8 cellular contexts compared by ENCODE assay signal in the genomic region with DNA sequence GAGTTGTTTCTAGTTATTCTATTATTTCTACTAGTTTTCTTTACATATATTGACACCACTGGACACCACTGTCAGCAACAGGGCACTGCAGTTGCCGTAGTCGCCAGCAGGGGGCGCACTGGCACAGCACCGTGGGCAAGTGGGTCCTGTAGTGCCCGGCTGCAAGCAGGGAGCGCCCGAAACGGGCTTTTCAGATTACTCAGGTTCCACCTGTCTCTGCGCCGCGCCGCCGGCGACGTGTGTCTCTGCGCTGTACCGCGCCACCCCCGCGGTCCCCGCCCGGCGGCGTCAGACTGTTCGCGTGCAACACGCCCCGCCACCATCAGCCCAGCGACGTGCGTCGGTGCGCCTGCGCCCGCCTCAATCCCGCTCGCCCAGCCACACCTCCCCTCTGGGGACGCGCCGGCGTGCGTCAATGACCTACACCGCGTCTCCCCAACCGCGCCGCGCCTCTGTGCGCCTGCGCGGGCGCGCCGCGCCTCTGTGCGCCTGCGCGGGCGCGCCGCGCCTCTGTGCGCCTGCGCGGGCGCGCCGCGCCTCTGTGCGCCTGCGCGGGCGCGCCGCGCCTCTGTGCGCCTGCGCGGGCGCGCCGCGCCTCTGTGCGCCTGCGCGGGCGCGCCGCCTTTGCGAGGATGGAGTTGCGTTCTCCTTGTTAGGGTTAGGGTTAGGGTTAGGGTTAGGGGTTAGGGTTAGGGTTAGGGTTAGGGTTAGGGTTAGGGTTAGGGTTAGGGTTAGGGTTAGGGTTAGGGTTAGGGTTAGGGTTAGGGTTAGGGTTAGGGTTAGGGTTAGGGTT. TPM values are rescaled to one million over a fixed set of nuclear protein-coding genes. Genes with fewer than 3 reads are reported as not detected.
DNase-seq lines count a peak whose midpoint lies in the region; ATAC-seq and TF ChIP-seq lines count a peak whose summit lies in the region.
"Not testable (repeated sequence)": the region's sequence is repeated elsewhere in the genome, so short reads cannot be mapped to it uniquely, and the experiment has no call there.

No MANE protein-coding gene starts in this region.

- H3K4me3 Mint-ChIP-seq in progenitor cell of endocrine pancreas (ENCODE audit: low read depth), result not testable (repeated sequence)

- not testable (repeated sequence) for H3K27ac ChIP-seq in DND-41 (ENCODE audit: low read length); adrenal gland; esophagus muscularis mucosa (replicated peaks in 1 of 4); tibial artery

- H2AFZ ChIP-seq in DND-41 (ENCODE audit: low read depth, low read length), result not testable (repeated sequence)

- TF ChIP-seq EP300 in esophagus muscularis mucosa (IDR thresholded peaks at IDR 0.05), result not testable (repeated sequence)

- intact Hi-C loops in adrenal gland (cut with DNase I); esophagus muscularis mucosa (cut with DNase I); tibial artery (cut with DNase I; ENCODE audit: low total_unique reads): not testable (repeated sequence)

- not testable (repeated sequence) for H3K9me3 ChIP-seq in DND-41 (ENCODE audit: insufficient read depth, low read length, severe bottlenecking); adrenal gland (replicated peaks in 1 of 3); esophagus muscularis mucosa; tibial artery

- H3K36me3 ChIP-seq in DND-41 (ENCODE audit: insufficient read depth, low read length); adrenal gland (replicated peaks in 1 of 2); esophagus muscularis mucosa; tibial artery: not testable (repeated sequence)

- not testable (repeated sequence) for H3K27ac Mint-ChIP-seq in progenitor cell of endocrine pancreas

- H3K36me3 Mint-ChIP-seq in progenitor cell of endocrine pancreas (ENCODE audit: insufficient read depth), result not testable (repeated sequence)

- H4K20me1 ChIP-seq in DND-41 (ENCODE audit: insufficient read depth, low read length), result not testable (repeated sequence)

- not testable (repeated sequence) for H3K27me3 Mint-ChIP-seq in progenitor cell of endocrine pancreas

- TF ChIP-seq CTCF in DND-41 (IDR thresholded peaks at IDR 0.05; ENCODE audit: borderline replicate concordance, extremely low read depth, low read length, poor library complexity, severe bottlenecking), result peak; percentile 66
- TF ChIP-seq CTCF in adrenal gland (IDR thresholded peaks at IDR 0.05), result peak in 5 of 6 experiments; percentile 14 to 66 (median 40)
- peak; percentile 34 to 49 (median 41) for TF ChIP-seq CTCF in esophagus muscularis mucosa (IDR thresholded peaks at IDR 0.05)
- TF ChIP-seq CTCF in progenitor cell of endocrine pancreas (IDR thresholded peaks at IDR 0.05; ENCODE audit: unreplicated experiment), result peak; percentile 38
- peak; percentile 34 to 42 for TF ChIP-seq CTCF in tibial artery (IDR thresholded peaks at IDR 0.05)

- not testable (repeated sequence) for H3K9ac ChIP-seq in DND-41 (ENCODE audit: low read depth, low read length)

- not testable (repeated sequence) for H3K4me1 ChIP-seq in DND-41 (ENCODE audit: insufficient read depth, low read length); adrenal gland (replicated peaks in 1 of 2); esophagus muscularis mucosa; tibial artery

- not testable (repeated sequence) for H3K9me3 Mint-ChIP-seq in progenitor cell of endocrine pancreas (ENCODE audit: low read depth)

- H3K27me3 ChIP-seq in DND-41 (ENCODE audit: insufficient read depth, low read length, poor library complexity); adrenal gland; esophagus muscularis mucosa; tibial artery: not testable (repeated sequence)

- not testable (repeated sequence) for H3K4me2 ChIP-seq in DND-41 (ENCODE audit: insufficient read depth, low read length)

- 67 to 85% (median 73%) methylated on average over 64 to 90 of the region's 91 CpGs for WGBS in adrenal gland, 4 donors
- WGBS in esophagus muscularis mucosa, result 76% methylated on average over 90 of the region's 91 CpGs

- peak; percentile 29 for DNase-seq in DND-41
- peak; percentile 43 for DNase-seq in KBM-7
- DNase-seq in activated CD4-positive, CD25-positive, alpha-beta regulatory T cell treated with anti-CD3 and anti-CD28 coated beads, Interleukin-2, amount 50 U/mL, for 72 hours, result peak; percentile 59
- DNase-seq in adrenal gland, result peak in 5 of 7 donors; percentile 15 to 74 (median 42)
- DNase-seq in esophagus muscularis mucosa (ENCODE audit: extremely low spot score); progenitor cell of endocrine pancreas (ENCODE audit: low spot score, unreplicated experiment): not testable (repeated sequence)
- DNase-seq in kidney tubule cell (ENCODE audit: low spot score), result peak; percentile 23
- DNase-seq in tibial artery, result peak in 1 of 2 donors; percentile 30

- in situ Hi-C loops in KBM-7 (cut with MboI; ENCODE audit: low pct_unique_long_range_greater_than_20kb, low sequenced_read_pairs), result not testable (repeated sequence)

- ATAC-seq in DND-41 (ENCODE audit: insufficient read depth, low read depth), result not testable (repeated sequence)

- H3K4me3 ChIP-seq in DND-41 (ENCODE audit: low read depth in 1 of 2, low read length in 2 of 2); adrenal gland; esophagus muscularis mucosa; tibial artery: not testable (repeated sequence)

- not testable (repeated sequence) for H3K4me1 Mint-ChIP-seq in progenitor cell of endocrine pancreas (ENCODE audit: low read depth)

- TF ChIP-seq POLR2A in adrenal gland (IDR thresholded peaks at IDR 0.05); esophagus muscularis mucosa (IDR thresholded peaks at IDR 0.05; ENCODE audit: low read depth): not testable (repeated sequence)

- not testable (repeated sequence) for H3K79me2 ChIP-seq in DND-41 (ENCODE audit: insufficient read depth, low read length)

RNA-seq across cellular contexts. Expression of a gene that starts 15.1 kb away (rescaled TPM):
- total RNA-seq in adrenal gland, result 1 to 10 TPM; 1.3 to 4.3 (median 2.4) TPM
- polyA plus RNA-seq in adrenal gland, result 1 to 10 TPM in 2 of 3 donors, under 1 TPM in 1; 0.95 to 2.4 (median 1.8) TPM
- total RNA-seq in esophagus muscularis mucosa, result 10 to 100 TPM in 2 of 4 donors, 1 to 10 TPM in 2; 5.4 to 11.3 (median 10.4) TPM
- 21.5 and 25.8 TPM in 2 replicates for total RNA-seq in progenitor cell of endocrine pancreas
